16 cellular contexts compared by ENCODE assay signal in the genomic region with DNA sequence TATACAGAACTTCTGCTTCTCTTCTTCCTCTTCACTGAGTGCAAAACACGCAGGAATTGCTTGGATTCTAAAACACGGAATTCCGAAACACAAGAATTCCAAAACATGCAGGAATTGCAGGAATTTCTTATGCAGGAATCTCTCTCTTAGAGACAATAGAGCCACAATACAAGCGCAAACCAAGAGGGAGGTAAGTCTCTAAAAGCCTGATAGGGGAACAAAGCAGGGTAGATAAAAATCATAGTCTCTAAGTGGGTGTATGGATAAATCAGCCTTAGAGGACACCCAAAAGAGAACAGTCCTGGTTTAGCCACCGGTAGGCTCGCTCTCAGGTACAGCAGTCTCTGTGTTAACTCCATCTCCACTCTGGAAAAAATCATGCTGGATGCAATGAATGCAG.
A peak's percentile ranks its signal among the peaks of the same experiment; 100 is the strongest.
DNase-seq lines count a peak whose midpoint lies in the region; ATAC-seq and TF ChIP-seq lines count a peak whose summit lies in the region.
"Had no signal": no experiment of that assay in that cellular context is flagged by ENCODE, and none has a peak within 500 bp of the region (broad histone marks: within the 10 kb centered on the region; RNA-seq: fewer than 3 reads in every experiment).

No MANE protein-coding gene starts in this region.

- ATAC-seq in GM23338: peak; percentile 93
- peak; percentile 89 for ATAC-seq in WTC11
- no peak for ATAC-seq in GM19455 (IDR thresholded peaks at IDR 0.05; ENCODE audit: unreplicated experiment)
- no peak for ATAC-seq in GM19324 (IDR thresholded peaks at IDR 0.05; ENCODE audit: low FRiP score, unreplicated experiment)
- ATAC-seq in CD8-positive, alpha-beta T cell: no peak

- H4K20me1 ChIP-seq in GM23338 (replicated peaks; ENCODE audit: insufficient read depth) (no peaks in the 10 kb centered on the region), neural cell (ENCODE audit: insufficient read depth) (no peaks in the 10 kb centered on the region)
- H4K20me1 ChIP-seq: BLaER1 had no signal

- no peaks in the 10 kb centered on the region for H3K36me3 ChIP-seq in GM23338 (ENCODE audit: insufficient read depth)
- H3K36me3 ChIP-seq in neural cell (ENCODE audit: insufficient read depth, low read length): no peaks in the 10 kb centered on the region
- H3K36me3 ChIP-seq in CD8-positive, alpha-beta T cell (ENCODE audit: insufficient read depth, low read length): no peaks in the 10 kb centered on the region
- H3K36me3 ChIP-seq: BLaER1 had no signal

- H3K9me2 ChIP-seq in GM23338 (ENCODE audit: insufficient read depth) (no peaks in the 10 kb centered on the region), neural cell (ENCODE audit: insufficient read depth, low read length) (no peaks in the 10 kb centered on the region)

- peak overlapping the region; percentile 1; the same call in 1 of the 2 replicates for H3K4me3 ChIP-seq in GM23338
- H3K4me3 ChIP-seq in neural cell (ENCODE audit: low read length): no peak overlapping the region
- H3K4me3 ChIP-seq in CD8-positive, alpha-beta T cell (ENCODE audit: low read depth, low read length): no peak overlapping the region
- H3K4me3 ChIP-seq: BLaER1 had no signal

- peak; percentile 96 for DNase-seq in GM23338 (ENCODE audit: low spot score)
- no peak for DNase-seq in WTC11 (ENCODE audit: low spot score)
- peak; percentile 81 for DNase-seq in iPS DF 4.7 (ENCODE audit: extremely low read depth, low spot score)
- DNase-seq in CD8-positive, alpha-beta T cell: no peak
- no peak for DNase-seq in NCI-H2196 (lab: John Stamatoyannopoulos, UW; ENCODE audit: unreplicated experiment)
- DNase-seq: GOT3; NCI-H1105 treated with DMSO at 0.1 percent for 48 hours; NCI-H1694 treated with DMSO at 0.1 percent for 48 hours; NCI-H526 treated with DMSO at 0.1 percent for 48 hours; NK-92 treated with Interleukin-12 subunit alpha and Interleukin-12 subunit beta, amount 100 ng/mL, for 24 hours; OCI-M1; SHP77 treated with DMSO at 0.1 percent for 48 hours had no signal

- intact Hi-C loops in CD8-positive, alpha-beta T cell (cut with DNase I, micrococcal nuclease): no loop called here

- no peak for TF ChIP-seq EP300 in neural cell (conservative IDR thresholded peaks at IDR 0.05; ENCODE audit: poor library complexity, severe bottlenecking)

- H3K27me3 Mint-ChIP-seq in GM23338 (ENCODE audit: insufficient read depth, low read depth, poor library complexity) (peaks cover 10% of the 10 kb centered on the region), WTC11 (ENCODE audit: low read depth) (peaks cover 30% of the 10 kb centered on the region)
- peaks cover 9% of the 10 kb centered on the region for H3K27me3 Mint-ChIP-seq in CD8-positive, alpha-beta T cell (ENCODE audit: low read depth)

- peak overlapping the region; percentile 46; the same call in 2 of the 3 replicates for H3K4me3 Mint-ChIP-seq in GM23338
- peak overlapping the region; percentile 38 for H3K4me3 Mint-ChIP-seq in WTC11
- no peak overlapping the region for H3K4me3 Mint-ChIP-seq in CD8-positive, alpha-beta T cell

- H3K27ac Mint-ChIP-seq in GM23338 (peak overlapping the region; percentile 79), WTC11 (peak overlapping the region; percentile 94)
- H3K27ac Mint-ChIP-seq in CD8-positive, alpha-beta T cell: no peak overlapping the region

- POLR2A ChIA-PET in WTC11 (lab: Charles Lee): no interaction called here
- POLR2A ChIA-PET in CD8-positive, alpha-beta T cell (lab: Charles Lee): no interaction called here

- H3F3A ChIP-seq in GM23338 (replicated peaks; ENCODE audit: low read depth): no peaks in the 10 kb centered on the region
- H3F3A ChIP-seq in neural cell (ENCODE audit: insufficient read depth, low read length, poor library complexity, severe bottlenecking): no peaks in the 10 kb centered on the region

- peak overlapping the region; percentile 13 for H3K4me2 ChIP-seq in GM23338
- H3K4me2 ChIP-seq in neural cell (ENCODE audit: low read length): no peak overlapping the region
- H3K4me2 ChIP-seq: BLaER1 had no signal

- H3K9ac ChIP-seq in neural cell (ENCODE audit: low read length): no peak overlapping the region
- H3K9ac ChIP-seq: BLaER1 had no signal

- H3K27ac ChIP-seq in GM23338 (ENCODE audit: low read depth) (peak overlapping the region; percentile 75), neural cell (ENCODE audit: low read length) (no peak overlapping the region)
- H3K27ac ChIP-seq in CD8-positive, alpha-beta T cell (ENCODE audit: low read depth, low read length): no peak overlapping the region
- H3K27ac ChIP-seq: BLaER1 had no signal

- H3K9me3 ChIP-seq in neural cell (ENCODE audit: low read length): no peaks in the 10 kb centered on the region
- H3K9me3 ChIP-seq in CD8-positive, alpha-beta T cell (ENCODE audit: low read length): no peaks in the 10 kb centered on the region
- H3K9me3 ChIP-seq: BLaER1 had no signal

- TF ChIP-seq RAD21 in neural cell (conservative IDR thresholded peaks at IDR 0.05): no peak

- no peaks in the 10 kb centered on the region for H3K36me3 Mint-ChIP-seq in GM23338 (ENCODE audit: low read depth)
- no peaks in the 10 kb centered on the region for H3K36me3 Mint-ChIP-seq in WTC11
- H3K36me3 Mint-ChIP-seq in CD8-positive, alpha-beta T cell: no peaks in the 10 kb centered on the region

- TF ChIP-seq CTCF in GM23338 (conservative IDR thresholded peaks at IDR 0.05; ENCODE audit: low read depth in 2 of 2) (no peak), WTC11 (IDR thresholded peaks at IDR 0.05) (no peak), neural cell (IDR thresholded peaks at IDR 0.05; ENCODE audit: poor library complexity, severe bottlenecking) (no peak)
- no peak for TF ChIP-seq CTCF in CD8-positive, alpha-beta T cell (IDR thresholded peaks at IDR 0.05)

- CTCF ChIA-PET in WTC11 (lab: Charles Lee): interaction anchor here (0.8 kb wide), 1 partner anchor 12 kb away, joined by 3 read pairs; no protein-coding TSS in a partner anchor
- CTCF ChIA-PET in CD8-positive, alpha-beta T cell (lab: Charles Lee): no interaction called here

- no peaks in the 10 kb centered on the region for H3K9me3 Mint-ChIP-seq in GM23338
- no peaks in the 10 kb centered on the region for H3K9me3 Mint-ChIP-seq in WTC11
- no peaks in the 10 kb centered on the region for H3K9me3 Mint-ChIP-seq in CD8-positive, alpha-beta T cell

- no peaks in the 10 kb centered on the region for H3K79me2 ChIP-seq in GM23338 (replicated peaks; ENCODE audit: insufficient read depth)
- no peaks in the 10 kb centered on the region for H3K79me2 ChIP-seq in neural cell (replicated peaks; ENCODE audit: insufficient read depth, low read length)

- H3K4me1 ChIP-seq in GM23338 (ENCODE audit: insufficient read depth): peaks cover 63% of the 10 kb centered on the region
- H3K4me1 ChIP-seq in CD8-positive, alpha-beta T cell (ENCODE audit: insufficient read depth, low read length): no peaks in the 10 kb centered on the region
- H3K4me1 ChIP-seq: BLaER1 had no signal

- H3K27me3 ChIP-seq in GM23338 (ENCODE audit: insufficient read depth) (peaks cover 16% of the 10 kb centered on the region), neural cell (ENCODE audit: insufficient read depth, low read depth, low read length) (no peaks in the 10 kb centered on the region)
- H3K27me3 ChIP-seq in CD8-positive, alpha-beta T cell (ENCODE audit: insufficient read depth, low read length): no peaks in the 10 kb centered on the region
- H3K27me3 ChIP-seq: BLaER1 had no signal

- no peak overlapping the region for H2AFZ ChIP-seq in GM23338
- H2AFZ ChIP-seq in neural cell (ENCODE audit: low read depth, low read length): no peak overlapping the region

- peaks cover 69% of the 10 kb centered on the region for H3K4me1 Mint-ChIP-seq in GM23338
- H3K4me1 Mint-ChIP-seq in WTC11: peaks cover 80% of the 10 kb centered on the region
- no peaks in the 10 kb centered on the region for H3K4me1 Mint-ChIP-seq in CD8-positive, alpha-beta T cell (ENCODE audit: low read depth)

TF ChIP-seq in GM23338, 12 proteins besides CTCF, POLR2A, EP300 and RAD21 (continues in another document):
- TF ChIP-seq, protein P1, sequence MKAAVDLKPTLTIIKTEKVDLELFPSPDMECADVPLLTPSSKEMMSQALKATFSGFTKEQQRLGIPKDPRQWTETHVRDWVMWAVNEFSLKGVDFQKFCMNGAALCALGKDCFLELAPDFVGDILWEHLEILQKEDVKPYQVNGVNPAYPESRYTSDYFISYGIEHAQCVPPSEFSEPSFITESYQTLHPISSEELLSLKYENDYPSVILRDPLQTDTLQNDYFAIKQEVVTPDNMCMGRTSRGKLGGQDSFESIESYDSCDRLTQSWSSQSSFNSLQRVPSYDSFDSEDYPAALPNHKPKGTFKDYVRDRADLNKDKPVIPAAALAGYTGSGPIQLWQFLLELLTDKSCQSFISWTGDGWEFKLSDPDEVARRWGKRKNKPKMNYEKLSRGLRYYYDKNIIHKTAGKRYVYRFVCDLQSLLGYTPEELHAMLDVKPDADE (IDR thresholded peaks at IDR 0.05): 0 out of 2 replicates have a peak, but pooled peaks have one; percentile 35
- no peak for TF ChIP-seq EZH2phosphoT487 (IDR thresholded peaks at IDR 0.05; ENCODE audit: unreplicated experiment)
- TF ChIP-seq EZH2 (IDR thresholded peaks at IDR 0.05; ENCODE audit: low read depth, unreplicated experiment): no peak

TF ChIP-seq in WTC11, 78 proteins besides CTCF, POLR2A, EP300 and RAD21 (continues in another document):
- TF ChIP-seq TEAD4 (CRISPR knock-in tag; IDR thresholded peaks at IDR 0.05): peak; percentile 89

TF ChIP-seq in neural cell, 6 proteins besides CTCF, POLR2A, EP300 and RAD21 (continues in another document):
- no peak for TF ChIP-seq EZH2 (IDR thresholded peaks at IDR 0.05; ENCODE audit: borderline replicate concordance, insufficient read depth, low read length, poor library complexity, severe bottlenecking)

Comparison
In these comparisons a context has a peak if more than half of its experiments do, and no peak if none do; other contexts are left out.
1. ATAC-seq: peak in GM23338 (single experiment) and WTC11 (single experiment); none in GM19455 (single experiment), GM19324 (single experiment) and CD8-positive, alpha-beta T cell (single experiment).
2. DNase-seq: peak in GM23338 (single experiment) and iPS DF 4.7 (single experiment); none in WTC11 (single experiment), CD8-positive, alpha-beta T cell (0 of 7) and NCI-H2196 (single experiment).